ENCODE assay signal across 9 cellular contexts in genomic region chrX:49271341-49271740, GRCh38. TPM values are rescaled to one million over a fixed set of nuclear protein-coding genes. Genes with fewer than 3 reads are reported as not detected.
DNase-seq lines count a peak whose midpoint lies in the region; TF ChIP-seq lines count a peak whose summit lies in the region.
"Had no signal": no experiment of that assay in that cellular context is flagged by ENCODE, and none has a peak within 500 bp of the region (broad histone marks: within the 10 kb centered on the region; RNA-seq: fewer than 3 reads in every experiment).

No MANE protein-coding gene starts in this region.

- peaks cover 20% of the 10 kb centered on the region for H3K4me1 Mint-ChIP-seq in progenitor cell of endocrine pancreas (ENCODE audit: low read depth)

- peak overlapping the region; percentile 66 for H3K4me3 Mint-ChIP-seq in progenitor cell of endocrine pancreas (ENCODE audit: low read depth)

- H3K4me3 ChIP-seq in adipocyte (ENCODE audit: low read length): peak overlapping the region; percentile 84
- no peak overlapping the region for H3K4me3 ChIP-seq in SJCRH30

- H3K27ac ChIP-seq in SJCRH30: no peak overlapping the region

- no peaks in the 10 kb centered on the region for H3K9me3 ChIP-seq in adipocyte (ENCODE audit: control insufficient read depth, low read length)
- no peaks in the 10 kb centered on the region for H3K9me3 ChIP-seq in SJCRH30 (replicated peaks)

- DNase-seq in activated CD4-positive, CD25-positive, alpha-beta regulatory T cell treated with anti-CD3 and anti-CD28 coated beads, Interleukin-2, amount 50 U/mL, for 72 hours: peak; percentile 26
- no peak for DNase-seq in activated CD4-positive, CD25-positive, alpha-beta regulatory T cell (lab: John Stamatoyannopoulos, UW)
- no peak for DNase-seq in adipocyte (ENCODE audit: low read depth)
- no peak for DNase-seq in progenitor cell of endocrine pancreas (ENCODE audit: low spot score, unreplicated experiment)
- no peak for DNase-seq in SJCRH30
- DNase-seq in NCI-H2171 (lab: John Stamatoyannopoulos, UW): no peak
- DNase-seq: NCI-H2081 had no signal

- H3K27me3 ChIP-seq in adipocyte (replicated peaks; ENCODE audit: control insufficient read depth, insufficient read depth, low read length) (peaks cover 5% of the 10 kb centered on the region), SJCRH30 (no peaks in the 10 kb centered on the region)

- TF ChIP-seq CTCF in progenitor cell of endocrine pancreas (IDR thresholded peaks at IDR 0.05; ENCODE audit: unreplicated experiment): no peak

- no peaks in the 10 kb centered on the region for H3K36me3 ChIP-seq in adipocyte (ENCODE audit: control insufficient read depth, insufficient read depth, low read length, severe bottlenecking)
- H3K36me3 ChIP-seq in SJCRH30: no peaks in the 10 kb centered on the region

- H3K36me3 Mint-ChIP-seq in progenitor cell of endocrine pancreas (ENCODE audit: insufficient read depth): peaks cover 10% of the 10 kb centered on the region

- H3K27ac Mint-ChIP-seq in progenitor cell of endocrine pancreas: peak overlapping the region; percentile 55

- H3K9ac ChIP-seq in adipocyte (ENCODE audit: low read length): no peak overlapping the region

- H3K27me3 Mint-ChIP-seq in progenitor cell of endocrine pancreas: no peaks in the 10 kb centered on the region

- H3K4me1 ChIP-seq in adipocyte (ENCODE audit: control insufficient read depth, insufficient read depth, low read length): peaks cover 19% of the 10 kb centered on the region
- no peaks in the 10 kb centered on the region for H3K4me1 ChIP-seq in SJCRH30

- H3K9me3 Mint-ChIP-seq in progenitor cell of endocrine pancreas (ENCODE audit: low read depth): peaks cover 21% of the 10 kb centered on the region

RNA-seq across cellular contexts. Expression of gene PPP1R3F, which starts 1.7 kb away (rescaled TPM):
- total RNA-seq in progenitor cell of endocrine pancreas: 9.4 and 10.2 TPM in 2 replicates
- 1.6 and 1.9 TPM in 2 replicates for total RNA-seq in SJCRH30 (2014; rRNA removed; shearing (Covaris generic))

RNA-seq across cellular contexts. Expression of gene FOXP3, which starts 6.8 kb away (rescaled TPM):
- total RNA-seq in progenitor cell of endocrine pancreas: 0.24 and 0.33 TPM in 2 replicates
- not detected in 2 replicates for total RNA-seq in SJCRH30 (2014; rRNA removed; shearing (Covaris generic))
- total RNA-seq: A172 had no signal

RNA-seq across cellular contexts. Expression of gene GAGE10, which starts 32.1 kb away (rescaled TPM):
- total RNA-seq in progenitor cell of endocrine pancreas: not detected in 2 replicates
- not detected in 2 replicates for total RNA-seq in SJCRH30 (2014; rRNA removed; shearing (Covaris generic))
- total RNA-seq: A172, mononuclear cell had no signal

RNA-seq across cellular contexts. Expression of gene CCDC22, which starts 36.1 kb away (rescaled TPM):
- total RNA-seq in progenitor cell of endocrine pancreas: 16.0 and 17.7 TPM in 2 replicates
- total RNA-seq in SJCRH30 (2014; rRNA removed; shearing (Covaris generic)): 6.6 and 6.7 TPM in 2 replicates

RNA-seq across cellular contexts. Expression of gene CACNA1F, which starts 38.2 kb away (rescaled TPM):
- 0.19 and 0.64 TPM in 2 replicates for total RNA-seq in progenitor cell of endocrine pancreas
- not detected in 2 replicates for total RNA-seq in SJCRH30 (2014; rRNA removed; shearing (Covaris generic))
- total RNA-seq: A172 had no signal
